ENCODE assay signal across 1 cellular context in genomic region chr15:25807063-25807462, GRCh38.
TF ChIP-seq lines count a peak whose summit lies in the region.

No MANE protein-coding gene starts in this region.

TF ChIP-seq in SK-N-SH, 30 proteins besides CTCF, POLR2A, EP300 and RAD21:
- TF ChIP-seq NFIC (IDR thresholded peaks at IDR 0.05; ENCODE audit: borderline replicate concordance), result no peak
- no peak for TF ChIP-seq NRF1 (IDR thresholded peaks at IDR 0.05; ENCODE audit: low read depth, low read length)
- TF ChIP-seq MEF2A (IDR thresholded peaks at IDR 0.05; ENCODE audit: borderline replicate concordance, low read depth), result no peak
- TF ChIP-seq RXRA (IDR thresholded peaks at IDR 0.05; ENCODE audit: borderline replicate concordance, low read depth), result no peak
- TF ChIP-seq CHD2 (IDR thresholded peaks at IDR 0.05; ENCODE audit: low read length, partially characterized antibody), result no peak
- TF ChIP-seq MAX (IDR thresholded peaks at IDR 0.05; ENCODE audit: low read depth), result no peak
- no peak for TF ChIP-seq TEAD4 (IDR thresholded peaks at IDR 0.05; ENCODE audit: borderline replicate concordance, insufficient read depth)
- no peak for TF ChIP-seq FOSL2 (IDR thresholded peaks at IDR 0.05; ENCODE audit: borderline replicate concordance, low read depth)
- TF ChIP-seq YY1 (IDR thresholded peaks at IDR 0.05; ENCODE audit: low read depth), result no peak
- no peak for TF ChIP-seq EZH2phosphoT487 (IDR thresholded peaks at IDR 0.05; ENCODE audit: borderline replicate concordance, low read depth)
- TF ChIP-seq FOXJ3 (CRISPR knock-in tag; IDR thresholded peaks at IDR 0.05), result no peak
- TF ChIP-seq GABPA (IDR thresholded peaks at IDR 0.05; ENCODE audit: low read depth), result no peak
- no peak for TF ChIP-seq TAF1 (IDR thresholded peaks at IDR 0.05; ENCODE audit: borderline replicate concordance, low read depth, low read length)
- TF ChIP-seq PBX3 (IDR thresholded peaks at IDR 0.05), result no peak
